8 cellular contexts compared by ENCODE assay signal in genomic region chr6:85669735-85670194, GRCh38. TPM values are rescaled to one million over a fixed set of nuclear protein-coding genes. Genes with fewer than 3 reads are reported as not detected.
DNase-seq lines count a peak whose midpoint lies in the region; ATAC-seq and TF ChIP-seq lines count a peak whose summit lies in the region.

No MANE protein-coding gene starts in this region.

- ATAC-seq in GM18861 (IDR thresholded peaks at IDR 0.05; ENCODE audit: unreplicated experiment) (peak; percentile 98), HG02642 (IDR thresholded peaks at IDR 0.05; ENCODE audit: poor library complexity, unreplicated experiment) (peak; percentile 95)

- no peak overlapping the region for H3K4me3 ChIP-seq in NB4 (ENCODE audit: low read depth, low read length)

- TF ChIP-seq POLR2A in NB4 (IDR thresholded peaks at IDR 0.05; ENCODE audit: extremely low read depth, insufficient read length) = no peak

- DNase-seq in NB4 (ENCODE audit: low read depth) = peak; percentile 69
- peak; percentile 14 for DNase-seq in activated T-cell treated with anti-CD3 and anti-CD28 coated beads for 4 hours
- peak; percentile 35 for DNase-seq in kidney glomerular epithelial cell (lab: John Stamatoyannopoulos, UW)
- no peak for DNase-seq in COR-L47 (lab: John Stamatoyannopoulos, UW)
- no peak for DNase-seq in cortex of kidney (lab: John Stamatoyannopoulos, UW)
- DNase-seq in cerebellum (ENCODE audit: low spot score) = no peak

- no peak for TF ChIP-seq CTCF in NB4 (IDR thresholded peaks at IDR 0.05; ENCODE audit: low read depth, low read length)

RNA-seq across cellular contexts. Expression of gene SYNCRIP, which starts 27.1 kb away (rescaled TPM):
- 95.2 TPM for total RNA-seq in cerebellum

Comparison
In these comparisons a context has a peak if more than half of its experiments do, and no peak if none do; other contexts are left out.
1. DNase-seq: peak in NB4 (single experiment), activated T-cell treated with anti-CD3 and anti-CD28 coated beads for 4 hours (single experiment) and kidney glomerular epithelial cell (single experiment); none in COR-L47 (single experiment), cortex of kidney (single experiment) and cerebellum (single experiment).